Comparison of ENCODE assay signal across 8 cellular contexts in the genomic region with DNA sequence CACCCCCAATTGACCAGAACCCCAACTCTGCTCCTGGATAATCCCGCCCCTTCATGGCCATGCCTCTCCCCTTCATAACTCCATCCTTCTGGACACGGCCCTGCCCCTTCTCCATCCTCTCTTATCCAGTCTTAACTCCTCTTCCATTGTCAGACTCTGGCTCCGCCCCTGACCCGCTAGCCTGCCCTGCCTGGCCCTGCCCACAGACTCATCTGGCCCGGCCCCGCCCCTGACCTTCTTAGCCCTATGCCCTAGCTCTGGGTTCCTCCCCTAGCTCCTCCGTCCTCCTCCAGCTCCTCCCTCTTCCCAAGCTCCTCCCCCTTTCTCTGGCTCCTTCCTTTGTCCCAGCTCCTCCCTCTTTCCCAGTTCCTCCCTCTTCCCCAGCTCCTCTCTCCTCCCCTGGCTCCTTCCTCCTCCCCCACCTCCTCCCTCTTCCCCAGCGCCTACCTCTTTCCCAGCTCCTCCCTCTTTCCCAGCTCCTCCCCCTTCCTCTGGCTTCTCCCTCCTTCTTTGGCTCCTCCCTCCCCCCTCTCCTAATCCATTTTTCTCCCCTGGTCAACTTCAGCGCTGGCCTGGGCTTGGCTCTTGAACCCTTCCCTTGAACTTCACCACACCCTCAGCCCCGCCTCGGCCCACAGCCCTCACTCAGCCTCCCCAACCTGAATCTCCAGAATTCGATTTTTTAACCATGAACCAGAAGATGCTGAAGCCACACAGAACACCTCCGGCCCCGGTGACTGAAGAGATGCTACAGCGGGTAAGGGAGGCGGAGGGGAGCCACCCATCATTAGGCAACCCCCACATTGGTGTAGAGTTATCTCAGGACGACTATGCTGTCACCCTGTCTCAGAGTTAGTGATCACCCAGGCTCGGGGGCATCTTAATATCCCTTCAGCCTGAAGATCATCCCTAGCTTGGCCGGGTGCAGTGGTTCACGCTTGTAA. TPM values are rescaled to one million over a fixed set of nuclear protein-coding genes. Genes with fewer than 3 reads are reported as not detected.
A peak's percentile ranks its signal among the peaks of the same experiment; 100 is the strongest.
DNase-seq lines count a peak whose midpoint lies in the region; ATAC-seq and TF ChIP-seq lines count a peak whose summit lies in the region.

No MANE protein-coding gene starts in this region.

- H3K4me1 Mint-ChIP-seq in activated T-cell treated with anti-CD3 and anti-CD28 coated beads, Interleukin-2, amount 50 U/mL, for 24 hours (ENCODE audit: low read depth) = peaks cover 11% of the 10 kb centered on the region

- H3K27ac Mint-ChIP-seq in activated T-cell treated with anti-CD3 and anti-CD28 coated beads, Interleukin-2, amount 50 U/mL, for 24 hours = no peak overlapping the region

- H3K27ac ChIP-seq in ACC112 (ENCODE audit: low read depth, low read length) = no peak overlapping the region
- no peak overlapping the region for H3K27ac ChIP-seq in ovary

- TF ChIP-seq CTCF in ovary (IDR thresholded peaks at IDR 0.05) = no peak

- peaks cover 64% of the 10 kb centered on the region for H3K27me3 Mint-ChIP-seq in activated T-cell treated with anti-CD3 and anti-CD28 coated beads, Interleukin-2, amount 50 U/mL, for 24 hours

- H3K4me1 ChIP-seq in ACC112 (ENCODE audit: control insufficient read depth, insufficient read depth, low read length, unreplicated experiment) = peaks cover 3% of the 10 kb centered on the region
- peaks cover 4% of the 10 kb centered on the region for H3K4me1 ChIP-seq in ovary (ENCODE audit: insufficient read depth)

- H3K27me3 ChIP-seq in ACC112 (ENCODE audit: insufficient read depth, low read length) (peaks cover 7% of the 10 kb centered on the region; the same call in 1 of the 2 replicates), ovary (no peaks in the 10 kb centered on the region)

- H3K36me3 ChIP-seq in ACC112 (ENCODE audit: insufficient read depth, low read length) (no peaks in the 10 kb centered on the region), ovary (no peaks in the 10 kb centered on the region)

- DNase-seq in H4 (ENCODE audit: low spot score) (peak; percentile 78), NCI-H748 treated with DMSO at 0.1 percent for 48 hours (lab: John Stamatoyannopoulos, UW) (peak; percentile 65), germinal center (ENCODE audit: low spot score) (peak; percentile 53), ovary (peak in 4 of 5 donors; percentile 59 to 86 (median 69)), NCI-H1105 treated with DMSO at 0.1 percent for 48 hours (lab: John Stamatoyannopoulos, UW) (no peak)
- DNase-seq in activated T-cell treated with anti-CD3 and anti-CD28 coated beads, Interleukin-2, amount 50 U/mL, for 24 hours = peak; percentile 55

- no peak for TF ChIP-seq EP300 in ovary (IDR thresholded peaks at IDR 0.05)

- H3K9me3 ChIP-seq in ovary = no peaks in the 10 kb centered on the region

- H3K79me2 ChIP-seq in ACC112 (ENCODE audit: control insufficient read depth, insufficient read depth, low read length, unreplicated experiment) = no peaks in the 10 kb centered on the region

- 45 to 50% (median 48%) methylated on average over 20 of the region's 20 CpGs for WGBS in ovary, 3 donors

- TF ChIP-seq POLR2A in ovary (IDR thresholded peaks at IDR 0.05) = no peak

- no peak overlapping the region for H3K4me3 ChIP-seq in ACC112 (ENCODE audit: low read depth, low read length)
- no peak overlapping the region for H3K4me3 ChIP-seq in ovary

- no peaks in the 10 kb centered on the region for H3K36me3 Mint-ChIP-seq in activated T-cell treated with anti-CD3 and anti-CD28 coated beads, Interleukin-2, amount 50 U/mL, for 24 hours (ENCODE audit: low read depth)

- ATAC-seq in HG02610 (IDR thresholded peaks at IDR 0.05; ENCODE audit: unreplicated experiment) = no peak

- H2AFZ ChIP-seq in ACC112 (ENCODE audit: low read length, unreplicated experiment) = peak overlapping the region; percentile 12

- no peaks in the 10 kb centered on the region for H3K9me3 Mint-ChIP-seq in activated T-cell treated with anti-CD3 and anti-CD28 coated beads, Interleukin-2, amount 50 U/mL, for 24 hours

- intact Hi-C loops in ovary (cut with DNase I) = no loop called here

- H3K4me3 Mint-ChIP-seq in activated T-cell treated with anti-CD3 and anti-CD28 coated beads, Interleukin-2, amount 50 U/mL, for 24 hours = no peak overlapping the region

RNA-seq across cellular contexts. Expression of gene ZNF358, which starts 9.2 kb away (rescaled TPM):
- 31.9 and 37.5 TPM in 2 replicates for total RNA-seq in H4 (2014; rRNA removed; shearing (Covaris generic))
- 100 to 1,000 TPM in 2 of 7 donors, 10 to 100 TPM in 5; 55.0 to 112 (median 88.2) TPM for total RNA-seq in ovary
- 10 to 100 TPM in 1 of 2 donors, 1 to 10 TPM in 1; 9.2 to 91.7 TPM for polyA plus RNA-seq in ovary

RNA-seq across cellular contexts. Expression of gene MCOLN1, which starts 15.8 kb away (rescaled TPM):
- 3.9 and 5.8 TPM in 2 replicates for total RNA-seq in H4 (2014; rRNA removed; shearing (Covaris generic))
- 10 to 100 TPM in 6 of 7 donors, 1 to 10 TPM in 1; 9.2 to 18.9 (median 13.6) TPM for total RNA-seq in ovary
- 10 to 100 TPM in 1 of 2 donors, 1 to 10 TPM in 1; 6.1 to 20.4 TPM for polyA plus RNA-seq in ovary

RNA-seq across cellular contexts. Expression of gene PEX11G, which starts 17.8 kb away (rescaled TPM):
- 0.31 TPM in 1 of 2 replicates, not detected in the other for total RNA-seq in H4 (2014; rRNA removed; shearing (Covaris generic))
- 1 to 10 TPM; 2.8 to 5.1 (median 3.7) TPM for total RNA-seq in ovary
- polyA plus RNA-seq in ovary = 1 to 10 TPM in 1 of 2 donors, under 1 TPM in 1; 0.40 to 6.0 TPM

RNA-seq across cellular contexts. Expression of gene PNPLA6, which starts 28.9 kb away (rescaled TPM):
- 32.5 and 41.4 TPM in 2 replicates for total RNA-seq in H4 (2014; rRNA removed; shearing (Covaris generic))
- total RNA-seq in ovary = 10 to 100 TPM; 31.0 to 69.1 (median 60.1) TPM
- 10 to 100 TPM; 19.0 to 30.6 TPM for polyA plus RNA-seq in ovary
